8 cellular contexts compared by ENCODE assay signal in the genomic region with DNA sequence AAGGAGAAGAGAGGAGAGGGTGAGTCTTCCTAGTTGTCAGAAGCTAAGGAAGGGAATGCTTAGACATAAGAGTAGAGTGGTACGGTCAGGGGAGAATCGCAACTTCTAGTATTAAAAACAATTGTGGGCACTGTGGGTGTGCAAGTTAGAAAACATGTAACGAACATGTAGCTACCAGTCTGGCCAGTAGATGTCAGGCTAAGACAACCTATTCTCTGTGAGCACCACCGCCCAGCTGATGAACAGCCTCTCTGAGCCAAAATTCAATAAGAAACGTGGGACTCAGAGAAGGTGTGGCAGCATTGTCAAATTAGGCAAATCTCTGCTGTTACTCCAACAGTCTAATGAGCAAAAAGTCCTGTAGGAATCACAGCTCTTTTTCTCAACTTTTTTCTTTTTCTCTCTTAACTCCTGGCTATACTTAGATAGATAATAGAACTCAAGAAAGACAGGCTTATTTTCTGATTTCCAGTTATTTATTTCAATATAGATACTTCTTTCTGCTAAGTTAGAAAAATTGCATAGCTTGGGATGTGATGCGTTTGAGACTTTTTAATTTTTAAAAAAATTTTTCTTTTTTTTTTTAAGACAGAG.
DNase-seq lines count a peak whose midpoint lies in the region; ATAC-seq and TF ChIP-seq lines count a peak whose summit lies in the region.

No MANE protein-coding gene starts in this region.

- peaks cover 8% of the 10 kb centered on the region for H3K4me1 ChIP-seq in adipocyte (ENCODE audit: control insufficient read depth, insufficient read depth, low read length)
- H3K4me1 ChIP-seq in heart right ventricle: peaks cover 0 to 27% (median 13%) of the 10 kb centered on the region in 9 donors

- H3K9ac ChIP-seq in adipocyte (ENCODE audit: low read length): no peak overlapping the region

- peak; percentile 49 to 90 (median 80) for TF ChIP-seq CTCF in heart right ventricle (IDR thresholded peaks at IDR 0.05)

- DNase-seq in DMS153 treated with DMSO at 0.1 percent for 48 hours (lab: John Stamatoyannopoulos, UW; ENCODE audit: unreplicated experiment): peak; percentile 69
- peak; percentile 76 for DNase-seq in H4 (ENCODE audit: low spot score)
- DNase-seq in NCI-H1105 (lab: John Stamatoyannopoulos, UW): peak; percentile 53
- DNase-seq in SW480 (ENCODE audit: low spot score): peak; percentile 74
- DNase-seq in adipocyte (ENCODE audit: low read depth): peak; percentile 90
- DNase-seq in heart right ventricle: peak in 1 of 2 donors; percentile 76
- peak; percentile 65 for DNase-seq in renal cortical epithelial cell (ENCODE audit: low read depth)

- 9 to 13% methylated on average over 6 of the region's 6 CpGs for WGBS in heart right ventricle, 2 donors

- no peaks in the 10 kb centered on the region for H3K36me3 ChIP-seq in adipocyte (ENCODE audit: control insufficient read depth, insufficient read depth, low read length, severe bottlenecking)
- no peaks in the 10 kb centered on the region for H3K36me3 ChIP-seq in heart right ventricle

- no peak overlapping the region for H3K27ac ChIP-seq in heart right ventricle

- H3K9me3 ChIP-seq in adipocyte (ENCODE audit: control insufficient read depth, low read length): no peaks in the 10 kb centered on the region
- H3K9me3 ChIP-seq in heart right ventricle: no peaks in the 10 kb centered on the region

- ATAC-seq in heart right ventricle (peak; percentile 44 to 78 (median 66)), HG03159 (IDR thresholded peaks at IDR 0.05; ENCODE audit: unreplicated experiment) (no peak)

- H3K4me3 ChIP-seq in adipocyte (ENCODE audit: low read length) (no peak overlapping the region), heart right ventricle (no peak overlapping the region)

- intact Hi-C loops in heart right ventricle (cut with DNase I): loop anchor here (1.0 to 10.0 kb wide), 16 partner anchors 38 to 999 kb away; partner anchors contain the start of genes USP12 (in 4 of the 10), RASL11A (in 2 of the 10), RPL21 (in 1 of the 10) and URAD (in 1 of the 10)

- H3K27me3 ChIP-seq in adipocyte (replicated peaks; ENCODE audit: control insufficient read depth, insufficient read depth, low read length) (peaks cover 14% of the 10 kb centered on the region), heart right ventricle (no peaks in the 10 kb centered on the region)
